Comparison of ENCODE assay signal across 24 cellular contexts in the genomic region with DNA sequence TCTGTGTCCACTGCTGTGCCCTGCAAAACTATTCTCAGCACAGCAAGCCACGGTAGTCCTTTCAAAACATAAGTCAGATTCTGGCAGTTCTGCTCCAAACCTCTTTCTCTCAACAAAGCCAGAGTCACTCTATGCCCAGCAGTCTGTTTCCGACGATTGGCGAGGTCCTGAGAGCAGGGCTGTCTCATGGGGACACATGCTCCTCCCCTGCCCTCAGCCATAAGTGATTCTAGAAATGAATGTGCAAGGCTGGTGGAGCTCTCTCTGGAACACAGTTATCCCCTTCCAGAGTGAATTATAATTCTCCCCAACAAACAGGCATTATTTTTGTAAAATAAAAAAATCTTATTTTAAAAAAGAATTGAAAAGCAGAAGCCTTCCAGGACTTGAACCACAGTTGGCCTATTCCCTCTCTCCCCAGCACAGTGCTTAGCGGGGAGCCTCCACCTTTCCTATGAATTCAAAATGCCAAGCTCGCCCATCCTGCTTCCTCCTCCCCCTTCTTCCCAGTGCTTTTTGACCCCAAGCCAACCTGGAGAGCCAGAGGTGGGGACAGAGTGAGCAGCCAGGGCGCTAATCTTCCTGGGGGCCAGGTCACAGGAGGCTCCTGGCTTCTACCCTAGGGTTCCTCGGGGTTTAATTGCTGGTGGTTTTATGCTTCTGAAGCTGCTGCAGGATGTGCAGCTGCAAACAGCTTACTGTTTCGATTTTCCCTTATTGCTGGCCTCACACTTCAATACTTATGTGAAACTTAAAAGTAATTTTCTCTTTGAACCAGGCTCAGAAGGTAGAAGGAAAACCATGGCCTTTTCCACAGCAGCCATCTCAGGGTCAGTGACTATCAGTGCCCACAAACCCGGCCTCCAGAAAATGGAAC. TPM values are rescaled to one million over a fixed set of nuclear protein-coding genes. Genes with fewer than 3 reads are reported as not detected.
"Had no signal": no experiment of that assay in that cellular context is flagged by ENCODE, and none has a peak within 500 bp of the region (broad histone marks: within the 10 kb centered on the region; RNA-seq: fewer than 3 reads in every experiment).

No MANE protein-coding gene starts in this region.

- H3K27me3 Mint-ChIP-seq: activated B cell treated with CpG ODN at 0.5 μM for 24 hours; activated CD4-positive, alpha-beta memory T cell treated with anti-CD3 and anti-CD28 coated beads, Interleukin-2, amount 10 ng/mL, durations not matched to agents 7 days and 5 days; activated CD8-positive, alpha-beta memory T cell treated with anti-CD3 and anti-CD28 coated beads, Interleukin-2, amount 10 ng/mL, durations not matched to agents 7 days and 5 days had no signal

- H3K27me3 ChIP-seq: body of pancreas, neutrophil, thyroid gland had no signal

- H3K4me1 ChIP-seq: body of pancreas, esophagus muscularis mucosa, gastroesophageal sphincter, parathyroid adenoma, thyroid gland had no signal

- H3K4me3 Mint-ChIP-seq: activated B cell treated with CpG ODN at 0.5 μM for 24 hours; activated CD4-positive, alpha-beta memory T cell treated with anti-CD3 and anti-CD28 coated beads, Interleukin-2, amount 10 ng/mL, durations not matched to agents 7 days and 5 days; activated CD8-positive, alpha-beta memory T cell treated with anti-CD3 and anti-CD28 coated beads, Interleukin-2, amount 10 ng/mL, durations not matched to agents 7 days and 5 days; activated naive CD8-positive, alpha-beta T cell treated with anti-CD3 and anti-CD28 coated beads for 36 hours; immature natural killer cell; natural killer cell had no signal

- ATAC-seq: activated CD8-positive, alpha-beta memory T cell treated with anti-CD3 and anti-CD28 coated beads, Interleukin-2, amount 10 ng/mL, durations not matched to agents 7 days and 5 days; body of pancreas; gastroesophageal sphincter; natural killer cell had no signal

- H3K36me3 ChIP-seq: esophagus muscularis mucosa, gastroesophageal sphincter, neutrophil, thyroid gland had no signal

- H3K9ac ChIP-seq: parathyroid adenoma had no signal

- H3K27ac Mint-ChIP-seq: activated B cell treated with CpG ODN at 0.5 μM for 24 hours; activated CD4-positive, alpha-beta memory T cell treated with anti-CD3 and anti-CD28 coated beads, Interleukin-2, amount 10 ng/mL, durations not matched to agents 7 days and 5 days; activated CD8-positive, alpha-beta memory T cell treated with anti-CD3 and anti-CD28 coated beads, Interleukin-2, amount 10 ng/mL, durations not matched to agents 7 days and 5 days; activated naive CD8-positive, alpha-beta T cell treated with anti-CD3 and anti-CD28 coated beads for 36 hours; immature natural killer cell; natural killer cell had no signal

- H3K9me3 Mint-ChIP-seq: activated B cell treated with CpG ODN at 0.5 μM for 24 hours; activated CD4-positive, alpha-beta memory T cell treated with anti-CD3 and anti-CD28 coated beads, Interleukin-2, amount 10 ng/mL, durations not matched to agents 7 days and 5 days; activated naive CD8-positive, alpha-beta T cell treated with anti-CD3 and anti-CD28 coated beads for 36 hours; immature natural killer cell; natural killer cell had no signal

- H3K9me3 ChIP-seq: body of pancreas, esophagus muscularis mucosa, gastroesophageal sphincter, neutrophil, thyroid gland had no signal

- H3K36me3 Mint-ChIP-seq: activated CD8-positive, alpha-beta memory T cell treated with anti-CD3 and anti-CD28 coated beads, Interleukin-2, amount 10 ng/mL, durations not matched to agents 7 days and 5 days; activated naive CD8-positive, alpha-beta T cell treated with anti-CD3 and anti-CD28 coated beads for 36 hours; immature natural killer cell; natural killer cell had no signal

- H3K27ac ChIP-seq: body of pancreas, esophagus muscularis mucosa, gastroesophageal sphincter, neutrophil, parathyroid adenoma, thyroid gland had no signal

- H3K4me1 Mint-ChIP-seq: activated B cell treated with CpG ODN at 0.5 μM for 24 hours; activated CD4-positive, alpha-beta memory T cell treated with anti-CD3 and anti-CD28 coated beads, Interleukin-2, amount 10 ng/mL, durations not matched to agents 7 days and 5 days; activated CD8-positive, alpha-beta memory T cell treated with anti-CD3 and anti-CD28 coated beads, Interleukin-2, amount 10 ng/mL, durations not matched to agents 7 days and 5 days; immature natural killer cell; natural killer cell had no signal

- DNase-seq: activated B cell treated with CpG ODN at 0.5 μM for 24 hours; activated CD4-positive, alpha-beta memory T cell treated with anti-CD3 and anti-CD28 coated beads, Interleukin-2, amount 10 ng/mL, durations not matched to agents 7 days and 5 days; activated CD4-positive, alpha-beta T cell treated with anti-CD3 and anti-CD28 coated beads for 48 hours; activated CD8-positive, alpha-beta memory T cell treated with anti-CD3 and anti-CD28 coated beads, Interleukin-2, amount 10 ng/mL, durations not matched to agents 7 days and 5 days; activated naive CD8-positive, alpha-beta T cell treated with anti-CD3 and anti-CD28 coated beads for 36 hours; amniotic stem cell; body of pancreas; dermis blood vessel endothelial cell; effector memory CD4-positive, alpha-beta T cell; immature natural killer cell; kidney glomerular epithelial cell; natural killer cell; stimulated activated CD4-positive, alpha-beta T cell treated with anti-CD3 and anti-CD28 coated beads, Interleukin-2, amount 100 ng/mL, for 24 hours; stimulated activated naive CD4-positive, alpha-beta T cell treated with Interleukin-2 at 50 U/mL for 16 hours; T-helper 9 cell; thyroid gland had no signal

- H3K4me3 ChIP-seq: body of pancreas, esophagus muscularis mucosa, gastroesophageal sphincter, thyroid gland had no signal

RNA-seq across cellular contexts. Expression of a gene that starts 41.1 kb away (rescaled TPM):
- total RNA-seq: activated B cell treated with CpG ODN at 0.5 μM for 24 hours; activated CD4-positive, alpha-beta memory T cell treated with anti-CD3 and anti-CD28 coated beads, Interleukin-2, amount 10 ng/mL, durations not matched to agents 7 days and 5 days; activated CD8-positive, alpha-beta memory T cell treated with anti-CD3 and anti-CD28 coated beads, Interleukin-2, amount 10 ng/mL, durations not matched to agents 7 days and 5 days; activated naive CD8-positive, alpha-beta T cell treated with anti-CD3 and anti-CD28 coated beads for 36 hours; cardiac septum; endothelial cell of umbilical vein; mesenteric fat pad; natural killer cell; subcutaneous adipose tissue; thyroid gland had no signal
